Comparison of ENCODE assay signal across 18 cellular contexts in genomic region chr15:88187195-88187594, GRCh38.
DNase-seq lines count a peak whose midpoint lies in the region; ATAC-seq, FAIRE-seq and TF ChIP-seq lines count a peak whose summit lies in the region.
"Had no signal": no experiment of that assay in that cellular context is flagged by ENCODE, and none has a peak within 500 bp of the region (broad histone marks: within the 10 kb centered on the region; RNA-seq: fewer than 3 reads in every experiment).

No MANE protein-coding gene starts in this region.

- no peak for TF ChIP-seq POLR2A in H54 (IDR thresholded peaks at IDR 0.05; ENCODE audit: low read depth, low read length)

- no peak for ATAC-seq in GM18909 (IDR thresholded peaks at IDR 0.05; ENCODE audit: poor library complexity, unreplicated experiment)
- no peak for ATAC-seq in HG03280 (IDR thresholded peaks at IDR 0.05; ENCODE audit: unreplicated experiment)
- ATAC-seq: effector memory CD8-positive, alpha-beta T cell had no signal

- peak; percentile 27 for DNase-seq in COLO668 (lab: John Stamatoyannopoulos, UW; ENCODE audit: unreplicated experiment)
- DNase-seq in H54 (ENCODE audit: insufficient read length, low spot score) = peak; percentile 5
- peak; percentile 74 for DNase-seq in RPMI8226
- DNase-seq in kidney glomerular epithelial cell (lab: John Stamatoyannopoulos, UW) = peak; percentile 14
- DNase-seq in NCI-H82 (lab: John Stamatoyannopoulos, UW) = no peak
- no peak for DNase-seq in HPDE6-E6E7 (ENCODE audit: extremely low spot score)
- DNase-seq: activated CD4-positive, alpha-beta T cell treated with anti-CD3 and anti-CD28 coated beads, Interleukin-2, amount 10 ng/mL, durations not matched to agents 7 days and 5 days; activated CD8-positive, alpha-beta memory T cell treated with anti-CD3 and anti-CD28 coated beads, Interleukin-2, amount 50 U/mL, for 48 hours; activated effector memory CD4-positive, alpha-beta T cell treated with anti-CD3 and anti-CD28 coated beads, Interleukin-2, amount 50 U/mL, for 16 hours; DMS79; effector memory CD8-positive, alpha-beta T cell; islet precursor cell; KG1; NCI-H774; nephron progenitor cell; testis had no signal

- FAIRE-seq in H54 (lab: Jason Lieb, UNC) = no peak

Comparison
In these comparisons a context has a peak if more than half of its experiments do, and no peak if none do; other contexts are left out.
1. DNase-seq: peak in COLO668 (single experiment), H54 (single experiment), RPMI8226 (single experiment) and kidney glomerular epithelial cell (single experiment); none in NCI-H82 (single experiment) and HPDE6-E6E7 (single experiment).